8 cellular contexts compared by ENCODE assay signal in the genomic region with DNA sequence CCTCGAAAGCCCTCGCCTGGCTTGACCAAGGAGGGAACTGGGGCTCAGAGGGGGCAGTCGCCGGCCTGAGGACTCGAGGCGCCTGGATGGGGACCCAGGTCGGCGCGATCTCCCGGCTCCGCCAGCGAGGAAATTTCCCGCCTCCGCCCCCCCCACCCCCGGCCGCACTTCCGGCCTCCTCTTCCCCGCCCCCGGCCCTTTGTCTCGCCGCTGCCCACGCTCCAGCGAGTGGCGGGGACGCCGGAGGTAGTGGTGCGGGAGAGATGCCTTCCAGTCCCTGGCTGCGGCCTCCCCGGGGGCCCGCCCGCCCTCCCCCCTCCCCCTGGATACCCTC. TPM values are rescaled to one million over a fixed set of nuclear protein-coding genes. Genes with fewer than 3 reads are reported as not detected.
DNase-seq lines count a peak whose midpoint lies in the region; FAIRE-seq and TF ChIP-seq lines count a peak whose summit lies in the region.

No MANE protein-coding gene starts in this region.

- peak overlapping the region; percentile 86 for H3K4me2 ChIP-seq in DOHH2 (ENCODE audit: low read length)

- no peak for DNase-seq in HFF-Myc (ENCODE audit: extremely low read depth, low read depth)
- DNase-seq in tibial nerve (ENCODE audit: low spot score in 2 of 2) = no peak
- DNase-seq in middle frontal gyrus (ENCODE audit: extremely low spot score, low spot score) = no peak
- no peak for DNase-seq in HTR-8/SVneo (ENCODE audit: insufficient read length, low spot score)
- no peak for DNase-seq in adrenal gland

- no peaks in the 10 kb centered on the region for H3K9me2 ChIP-seq in DOHH2 (replicated peaks; ENCODE audit: control insufficient read depth, low read length)

- TF ChIP-seq POLR2A in tibial nerve (IDR thresholded peaks at IDR 0.05) (no peak), adrenal gland (IDR thresholded peaks at IDR 0.05) (no peak)

- H3K4me3 ChIP-seq in DOHH2 (ENCODE audit: low read length) (peak overlapping the region; percentile 83), HFF-Myc (replicated peaks; ENCODE audit: low read depth, low read length) (peak overlapping the region; percentile 49), WI38 (ENCODE audit: low read depth, low read length) (peak overlapping the region; percentile 67), iPS-18a (ENCODE audit: low read length) (peak overlapping the region; percentile 37), tibial nerve (peak overlapping the region; percentile 22 to 64 (median 38)), adrenal gland (peak overlapping the region in 1 of 4 donors; percentile 81)

- WGBS in tibial nerve, 2 donors = 0 to 3% methylated on average over 11 to 19 of the region's 31 CpGs
- 0 to 4% (median 2%) methylated on average over 2 to 31 of the region's 31 CpGs for WGBS in adrenal gland, 4 donors

- TF ChIP-seq EP300 in tibial nerve (IDR thresholded peaks at IDR 0.05) = no peak

- H3K27ac ChIP-seq in DOHH2 (ENCODE audit: low read depth, low read length) = no peak overlapping the region
- no peak overlapping the region for H3K27ac ChIP-seq in iPS-18a (ENCODE audit: low read length)
- no peak overlapping the region for H3K27ac ChIP-seq in tibial nerve
- no peak overlapping the region for H3K27ac ChIP-seq in adrenal gland

- H3K27me3 ChIP-seq in DOHH2 (ENCODE audit: control insufficient read depth, low read length) = peaks cover 15% of the 10 kb centered on the region
- H3K27me3 ChIP-seq in iPS-18a (ENCODE audit: control insufficient read depth, insufficient read depth, low read length) = peaks cover 27% of the 10 kb centered on the region
- H3K27me3 ChIP-seq in tibial nerve = peaks cover 0 to 56% of the 10 kb centered on the region in 2 donors
- no peaks in the 10 kb centered on the region for H3K27me3 ChIP-seq in adrenal gland

- FAIRE-seq in HTR-8/SVneo (lab: Jason Lieb, UNC) = no peak

- H3K9ac ChIP-seq in iPS-18a (ENCODE audit: low read length) = no peak overlapping the region

- peaks cover 31% of the 10 kb centered on the region for H3K79me2 ChIP-seq in DOHH2 (ENCODE audit: control insufficient read depth, low read length)

- peaks cover 4% of the 10 kb centered on the region; the same call in 1 of the 2 replicates for H3F3A ChIP-seq in DOHH2 (ENCODE audit: control insufficient read depth, insufficient read depth)

- peaks cover 14% of the 10 kb centered on the region for H3K4me1 ChIP-seq in DOHH2 (ENCODE audit: control insufficient read depth, low read length)
- no peaks in the 10 kb centered on the region for H3K4me1 ChIP-seq in iPS-18a (ENCODE audit: control insufficient read depth, low read depth, low read length)
- peaks cover 0 to 20% (median 4%) of the 10 kb centered on the region in 4 donors for H3K4me1 ChIP-seq in tibial nerve
- H3K4me1 ChIP-seq in adrenal gland (replicated peaks in 1 of 2) = peaks cover 7 to 9% of the 10 kb centered on the region in 2 donors

- intact Hi-C loops in adrenal gland (cut with DNase I) = no loop called here

- H3K9me3 ChIP-seq in DOHH2 (ENCODE audit: control insufficient read depth, insufficient read depth, low read length) = no peaks in the 10 kb centered on the region
- no peaks in the 10 kb centered on the region for H3K9me3 ChIP-seq in iPS-18a (ENCODE audit: control insufficient read depth, low read depth, low read length)
- H3K9me3 ChIP-seq in tibial nerve = no peaks in the 10 kb centered on the region
- H3K9me3 ChIP-seq in adrenal gland (replicated peaks in 1 of 3) = no peaks in the 10 kb centered on the region

- no peak for TF ChIP-seq CTCF in DOHH2 (IDR thresholded peaks at IDR 0.05; ENCODE audit: low read depth, low read length, poor library complexity, severe bottlenecking)
- TF ChIP-seq CTCF in HFF-Myc (IDR thresholded peaks at IDR 0.05; ENCODE audit: low read depth, low read length, missing control alignments) = no peak
- no peak for TF ChIP-seq CTCF in WI38 (IDR thresholded peaks at IDR 0.05; ENCODE audit: low read depth, low read length)
- no peak for TF ChIP-seq CTCF in tibial nerve (IDR thresholded peaks at IDR 0.05)
- no peak for TF ChIP-seq CTCF in adrenal gland (IDR thresholded peaks at IDR 0.05)

- H3K36me3 ChIP-seq in DOHH2 (ENCODE audit: control insufficient read depth, low read length) = no peaks in the 10 kb centered on the region; the same call in 1 of the 2 replicates
- no peaks in the 10 kb centered on the region for H3K36me3 ChIP-seq in iPS-18a (ENCODE audit: control insufficient read depth, low read depth, low read length)
- H3K36me3 ChIP-seq in tibial nerve = no peaks in the 10 kb centered on the region
- no peaks in the 10 kb centered on the region for H3K36me3 ChIP-seq in adrenal gland (replicated peaks in 1 of 2)

- peaks cover 8% of the 10 kb centered on the region for H4K20me1 ChIP-seq in DOHH2 (ENCODE audit: control insufficient read depth, insufficient read depth, low read depth, low read length)

RNA-seq across cellular contexts. Expression of gene GPRIN1, which starts 0.4 kb away (rescaled TPM):
- total RNA-seq in tibial nerve = under 1 TPM in 2 of 4 donors, not detected in 2; 0.22 to 0.90 TPM
- total RNA-seq in adrenal gland = 1 to 10 TPM in 4 of 8 donors, under 1 TPM in 4; 0.42 to 4.0 (median 1.2) TPM
- polyA plus RNA-seq in adrenal gland = 1 to 10 TPM in 2 of 3 donors, under 1 TPM in 1; 0.81 to 2.2 (median 1.3) TPM

RNA-seq across cellular contexts. Expression of gene SNCB, which starts 19.9 kb away (rescaled TPM):
- not detected for total RNA-seq in tibial nerve
- 1 to 10 TPM in 2 of 8 donors, under 1 TPM in 2, not detected in 4; 0.19 to 2.4 (median 1.4) TPM for total RNA-seq in adrenal gland
- 1 to 10 TPM; 1.0 to 8.6 (median 2.8) TPM for polyA plus RNA-seq in adrenal gland

RNA-seq across cellular contexts. Expression of gene EIF4E1B, which starts 20.1 kb away (rescaled TPM):
- total RNA-seq in tibial nerve (not detected), adrenal gland (under 1 TPM in 1 of 8 donors, not detected in 7; 0.28 TPM)
- under 1 TPM; 0.24 to 0.37 (median 0.24) TPM for polyA plus RNA-seq in adrenal gland

RNA-seq across cellular contexts. Expression of gene TSPAN17, which starts 36.9 kb away (rescaled TPM):
- total RNA-seq in tibial nerve = 10 to 100 TPM; 11.0 to 25.8 (median 14.3) TPM
- total RNA-seq in adrenal gland = 100 to 1,000 TPM in 1 of 8 donors, 10 to 100 TPM in 7; 25.8 to 106 (median 59.5) TPM
- polyA plus RNA-seq in adrenal gland = 10 to 100 TPM; 35.1 to 52.0 (median 43.8) TPM
